8 cellular contexts compared by ENCODE assay signal in genomic region chr11:126416542-126417090, GRCh38.
DNase-seq lines count a peak whose midpoint lies in the region; ATAC-seq, FAIRE-seq and TF ChIP-seq lines count a peak whose summit lies in the region.

No MANE protein-coding gene starts in this region.

- H3K4me3 ChIP-seq in right atrium auricular region (peak overlapping the region; percentile 39 to 48), rectal smooth muscle tissue (ENCODE audit: low read length) (peak overlapping the region; percentile 58), upper lobe of right lung (peak overlapping the region; percentile 49)

- DNase-seq in SW480 (ENCODE audit: low spot score) (peak; percentile 69), anterior cingulate cortex (lab: John Stamatoyannopoulos, UW) (peak in 55 of 58 donors; percentile 20 to 90 (median 78)), right atrium auricular region (ENCODE audit: low spot score) (peak; percentile 92), upper lobe of right lung (peak; percentile 94), urothelium cell line (ENCODE audit: low spot score) (no peak)

- H3K4me1 ChIP-seq in right atrium auricular region = peaks cover 0 to 89% of the 10 kb centered on the region in 2 donors
- peaks cover 20% of the 10 kb centered on the region for H3K4me1 ChIP-seq in rectal smooth muscle tissue (ENCODE audit: control insufficient read depth, insufficient read depth, low read length)
- peaks cover 52% of the 10 kb centered on the region for H3K4me1 ChIP-seq in upper lobe of right lung

- intact Hi-C loops in upper lobe of right lung (cut with DNase I) = no loop called here

- H3K36me3 ChIP-seq in right atrium auricular region = peaks cover 10% of the 10 kb centered on the region
- H3K36me3 ChIP-seq in rectal smooth muscle tissue (ENCODE audit: control insufficient read depth, insufficient read depth, low read length) = peaks cover 4% of the 10 kb centered on the region
- H3K36me3 ChIP-seq in upper lobe of right lung = no peaks in the 10 kb centered on the region

- H3K27ac ChIP-seq in right atrium auricular region (peak overlapping the region; percentile 88 to 94), rectal smooth muscle tissue (ENCODE audit: low read depth, low read length) (peak overlapping the region; percentile 88), upper lobe of right lung (peak overlapping the region; percentile 81)

- H3K9ac ChIP-seq in rectal smooth muscle tissue (ENCODE audit: low read length) = no peak overlapping the region

- no peak for TF ChIP-seq CTCF in right atrium auricular region (IDR thresholded peaks at IDR 0.05)
- no peak for TF ChIP-seq CTCF in upper lobe of right lung (IDR thresholded peaks at IDR 0.05)

- no peaks in the 10 kb centered on the region for H3K27me3 ChIP-seq in right atrium auricular region
- H3K27me3 ChIP-seq in rectal smooth muscle tissue (ENCODE audit: control insufficient read depth, insufficient read depth, low read length) = no peaks in the 10 kb centered on the region
- no peaks in the 10 kb centered on the region for H3K27me3 ChIP-seq in upper lobe of right lung

- peak; percentile 85 for ATAC-seq in GM18907 (IDR thresholded peaks at IDR 0.05; ENCODE audit: unreplicated experiment)
- peak; percentile 80 for ATAC-seq in HG03159 (IDR thresholded peaks at IDR 0.05; ENCODE audit: unreplicated experiment)
- peak; percentile 94 for ATAC-seq in upper lobe of right lung

- FAIRE-seq in urothelium cell line (lab: Jason Lieb, UNC) = no peak

- no peaks in the 10 kb centered on the region for H3K9me3 ChIP-seq in right atrium auricular region
- no peaks in the 10 kb centered on the region for H3K9me3 ChIP-seq in upper lobe of right lung
